Comparison of ENCODE assay signal across 17 cellular contexts in the genomic region with DNA sequence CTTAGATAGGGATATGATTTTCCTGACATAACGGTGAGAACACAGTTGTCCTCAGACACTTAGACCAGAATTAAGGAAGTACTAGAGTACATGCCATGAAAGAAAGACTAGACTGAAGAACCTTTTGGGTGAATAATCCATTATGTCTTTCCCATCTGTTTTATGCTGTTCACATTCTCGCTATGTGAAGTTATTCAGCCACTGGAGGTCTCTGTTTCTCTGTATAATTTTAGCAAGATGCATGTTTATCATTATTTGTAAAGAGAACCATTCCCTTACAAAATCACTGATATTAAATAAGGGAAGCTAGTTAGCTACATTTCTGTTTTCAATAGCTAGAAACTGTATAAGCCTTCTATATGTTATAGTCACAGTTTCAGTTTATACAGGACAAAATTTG.
DNase-seq lines count a peak whose midpoint lies in the region; ATAC-seq and TF ChIP-seq lines count a peak whose summit lies in the region.
"Had no signal": no experiment of that assay in that cellular context is flagged by ENCODE, and none has a peak within 500 bp of the region (broad histone marks: within the 10 kb centered on the region; RNA-seq: fewer than 3 reads in every experiment).

No MANE protein-coding gene starts in this region.

- no peak overlapping the region for H3K27ac ChIP-seq in left ventricle myocardium inferior (replicated peaks)
- H3K27ac ChIP-seq: BLaER1, prostate gland, vagina had no signal

- no peaks in the 10 kb centered on the region for H3K36me3 ChIP-seq in left ventricle myocardium inferior
- H3K36me3 ChIP-seq: BLaER1, prostate gland, vagina had no signal

- DNase-seq in left ventricle myocardium inferior, result no peak
- no peak for DNase-seq in Right ventricle myocardium inferior (ENCODE audit: missing footprints)
- DNase-seq in RPMI7951 (ENCODE audit: low read depth), result peak; percentile 18
- peak; percentile 46 for DNase-seq in fibroblast of pulmonary artery (ENCODE audit: low read depth)
- DNase-seq in activated CD4-positive, alpha-beta T cell treated with anti-CD3 and anti-CD28 coated beads, Interleukin-2, amount 50 U/mL, for 4 hours, result no peak
- no peak for DNase-seq in NCI-H2227 treated with DMSO at 0.1 percent for 48 hours (lab: John Stamatoyannopoulos, UW)
- DNase-seq: activated CD4-positive, alpha-beta T cell treated with anti-CD3 and anti-CD28 coated beads for 48 hours; endodermal cell; GF-D8; NCI-H2171 treated with DMSO at 0.1 percent for 48 hours; stimulated activated CD4-positive, alpha-beta T cell treated with anti-CD3 and anti-CD28 coated beads, Interleukin-2, amount 100 ng/mL, for 48 hours had no signal

- peak; percentile 36 for TF ChIP-seq CTCF in left ventricle myocardium inferior (IDR thresholded peaks at IDR 0.05; ENCODE audit: borderline replicate concordance)
- TF ChIP-seq CTCF in fibroblast of pulmonary artery (IDR thresholded peaks at IDR 0.05; ENCODE audit: low read length, missing control alignments), result peak; percentile 9

- intact Hi-C loops in left ventricle myocardium inferior (cut with micrococcal nuclease), result loop anchor here (5.0 to 10.0 kb wide), 2 partner anchors 484 to 1117 kb away; partner anchors contain the start of gene COL12A1
- intact Hi-C loops in Right ventricle myocardium inferior (cut with DNase I), result no loop called here

- H3K9me3 ChIP-seq in left ventricle myocardium inferior (replicated peaks), result peaks cover 11% of the 10 kb centered on the region
- H3K9me3 ChIP-seq: BLaER1, prostate gland, vagina had no signal

- H3K4me1 ChIP-seq in left ventricle myocardium inferior, result no peaks in the 10 kb centered on the region
- H3K4me1 ChIP-seq: BLaER1, prostate gland, vagina had no signal

- H3K4me3 ChIP-seq in left ventricle myocardium inferior (no peak overlapping the region), fibroblast of pulmonary artery (replicated peaks; ENCODE audit: low read depth, low read length) (no peak overlapping the region)
- H3K4me3 ChIP-seq: BLaER1, prostate gland, vagina had no signal

- ATAC-seq in Right ventricle myocardium inferior (no peak), HG02870 (IDR thresholded peaks at IDR 0.05; ENCODE audit: unreplicated experiment) (no peak), GM19351 (IDR thresholded peaks at IDR 0.05; ENCODE audit: unreplicated experiment) (no peak)
- ATAC-seq: stimulated activated effector memory CD8-positive, alpha-beta T cell treated with anti-CD3 and anti-CD28 coated beads, Interleukin-12 subunit alpha, Interleukin-12 subunit beta, amount 100 ng/mL, for 72 hours had no signal

- no peaks in the 10 kb centered on the region for H3K27me3 ChIP-seq in left ventricle myocardium inferior (ENCODE audit: low read depth)
- H3K27me3 ChIP-seq: BLaER1, vagina had no signal

Comparison
In these comparisons a context has a peak if more than half of its experiments do, and no peak if none do; other contexts are left out.
1. DNase-seq: peak in RPMI7951 (single experiment) and fibroblast of pulmonary artery (single experiment); none in left ventricle myocardium inferior (single experiment), Right ventricle myocardium inferior (single experiment), activated CD4-positive, alpha-beta T cell treated with anti-CD3 and anti-CD28 coated beads, Interleukin-2, amount 50 U/mL, for 4 hours (0 of 2) and NCI-H2227 treated with DMSO at 0.1 percent for 48 hours (single experiment).